26 cellular contexts compared by ENCODE assay signal in the genomic region with DNA sequence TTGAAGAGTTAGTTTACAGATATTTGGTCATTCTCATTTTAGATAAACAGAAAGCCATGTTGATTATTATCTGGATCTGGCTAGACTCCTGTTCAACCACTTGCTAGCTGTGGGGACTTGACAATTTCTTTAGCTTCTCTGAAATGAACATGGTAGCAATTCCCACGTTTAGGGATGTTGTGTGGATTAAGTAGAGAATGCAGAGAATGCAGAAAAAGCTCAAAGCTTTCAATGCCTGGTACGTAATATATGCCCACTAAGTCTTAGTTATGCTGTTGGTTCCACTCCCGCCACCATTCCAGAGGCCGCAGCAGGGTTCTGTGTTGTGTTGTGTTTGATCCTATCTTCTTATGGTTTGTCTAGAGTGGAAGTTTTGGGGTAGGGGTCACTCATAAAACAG.
"Had no signal": no experiment of that assay in that cellular context is flagged by ENCODE, and none has a peak within 500 bp of the region (broad histone marks: within the 10 kb centered on the region; RNA-seq: fewer than 3 reads in every experiment).

No MANE protein-coding gene starts in this region.

- H3K4me3 ChIP-seq: colonic mucosa, gastroesophageal sphincter, heart left ventricle, hepatocyte, left ventricle myocardium inferior, lower lobe of right lung, mucosa of descending colon, prostate gland, sigmoid colon, skin epidermis, stomach, thyroid gland had no signal

- ATAC-seq: esophagus mucosa; foreskin keratinocyte; gastroesophageal sphincter; heart left ventricle; left colon; lower lobe of right lung; mucosa of descending colon; naive thymus-derived CD4-positive, alpha-beta T cell; right cardiac atrium; stimulated activated naive B cell treated with anti-CD40 and anti-IgM and Interleukin-4, amounts not matched to agents 10 μg/mL and 1 μg/mL and 100 μg/mL, for 72 hours had no signal

- H3K9me3 ChIP-seq: colonic mucosa, gastroesophageal sphincter, heart left ventricle, left ventricle myocardium inferior, lower lobe of right lung, mucosa of descending colon, prostate gland, sigmoid colon, stomach, thyroid gland had no signal

- H3K79me2 ChIP-seq: hepatocyte had no signal

- H3K27ac ChIP-seq: colonic mucosa, epithelial cell of prostate, foreskin keratinocyte, gastroesophageal sphincter, heart left ventricle, hepatocyte, left ventricle myocardium inferior, lower lobe of right lung, prostate gland, sigmoid colon, skin epidermis, stomach, thyroid gland had no signal

- H3K36me3 ChIP-seq: colonic mucosa, gastroesophageal sphincter, heart left ventricle, left ventricle myocardium inferior, lower lobe of right lung, prostate gland, sigmoid colon, stomach, thyroid gland had no signal

- H3K27me3 ChIP-seq: colonic mucosa, foreskin keratinocyte, gastroesophageal sphincter, heart left ventricle, hepatocyte, sigmoid colon, stomach, thyroid gland had no signal

- H3K4me1 ChIP-seq: colonic mucosa, prostate gland had no signal

- H3K4me2 ChIP-seq: hepatocyte had no signal

- H2AFZ ChIP-seq: hepatocyte had no signal

- DNase-seq: colonic mucosa; effector CD8-positive, alpha-beta T cell; endodermal cell; foreskin keratinocyte; heart left ventricle; islet precursor cell; kidney glomerular epithelial cell; left colon; left ventricle myocardium inferior; lower lobe of right lung; mucosa of descending colon; naive thymus-derived CD4-positive, alpha-beta T cell; nucleus accumbens; right cardiac atrium; sigmoid colon; stimulated activated CD4-positive, alpha-beta T cell treated with anti-CD3 and anti-CD28 coated beads, Interleukin-15, amount 100 ng/mL, for 24 hours; stimulated activated CD4-positive, alpha-beta T cell treated with anti-CD3 and anti-CD28 coated beads, Interleukin-2, amount 100 ng/mL, for 48 hours; stimulated activated naive B cell treated with anti-CD40 and anti-IgM and Interleukin-4, amounts not matched to agents 10 μg/mL and 1 μg/mL and 100 μg/mL, for 72 hours; stomach; thyroid gland had no signal
